Comparison of ENCODE assay signal across 1 cellular context in the genomic region with DNA sequence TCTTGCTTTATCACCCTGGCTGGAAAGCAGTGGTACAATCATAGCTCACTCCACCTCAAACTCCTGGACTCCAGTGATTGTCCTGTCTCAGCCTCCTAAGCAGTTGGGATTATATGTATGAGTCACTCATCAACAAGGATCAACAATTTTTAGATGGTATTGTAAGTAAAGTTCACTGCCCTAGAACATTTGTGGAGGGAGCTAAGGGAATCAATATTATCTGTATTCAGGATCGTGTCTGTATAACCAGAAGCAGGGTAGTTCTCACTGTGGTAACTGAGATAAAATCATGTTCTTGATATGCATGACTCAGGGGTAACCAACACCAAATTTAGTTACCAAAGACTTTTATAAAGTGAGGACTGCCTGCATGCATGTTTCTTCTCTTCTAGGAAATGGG.
TF ChIP-seq lines count a peak whose summit lies in the region.

No MANE protein-coding gene starts in this region.

TF ChIP-seq in GM12878, 131 proteins besides CTCF, POLR2A, EP300 and RAD21:
- TF ChIP-seq, protein P1, sequence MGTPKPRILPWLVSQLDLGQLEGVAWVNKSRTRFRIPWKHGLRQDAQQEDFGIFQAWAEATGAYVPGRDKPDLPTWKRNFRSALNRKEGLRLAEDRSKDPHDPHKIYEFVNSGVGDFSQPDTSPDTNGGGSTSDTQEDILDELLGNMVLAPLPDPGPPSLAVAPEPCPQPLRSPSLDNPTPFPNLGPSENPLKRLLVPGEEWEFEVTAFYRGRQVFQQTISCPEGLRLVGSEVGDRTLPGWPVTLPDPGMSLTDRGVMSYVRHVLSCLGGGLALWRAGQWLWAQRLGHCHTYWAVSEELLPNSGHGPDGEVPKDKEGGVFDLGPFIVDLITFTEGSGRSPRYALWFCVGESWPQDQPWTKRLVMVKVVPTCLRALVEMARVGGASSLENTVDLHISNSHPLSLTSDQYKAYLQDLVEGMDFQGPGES (IDR thresholded peaks at IDR 0.05), result no peak
- TF ChIP-seq, protein P2, sequence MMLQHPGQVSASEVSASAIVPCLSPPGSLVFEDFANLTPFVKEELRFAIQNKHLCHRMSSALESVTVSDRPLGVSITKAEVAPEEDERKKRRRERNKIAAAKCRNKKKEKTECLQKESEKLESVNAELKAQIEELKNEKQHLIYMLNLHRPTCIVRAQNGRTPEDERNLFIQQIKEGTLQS (IDR thresholded peaks at IDR 0.05; ENCODE audit: borderline replicate concordance, extremely low read depth, low read depth, low read length), result no peak
- no peak for TF ChIP-seq ZSCAN29 (IDR thresholded peaks at IDR 0.05)
- no peak for TF ChIP-seq BCL3 (IDR thresholded peaks at IDR 0.05; ENCODE audit: borderline replicate concordance, insufficient read depth, low read depth, low read length, poor library complexity, severe bottlenecking)
- no peak for TF ChIP-seq MEF2B (IDR thresholded peaks at IDR 0.05; ENCODE audit: partially characterized antibody, poor library complexity, severe bottlenecking)
- TF ChIP-seq CHD4 (IDR thresholded peaks at IDR 0.05), result no peak
- TF ChIP-seq, protein P3, sequence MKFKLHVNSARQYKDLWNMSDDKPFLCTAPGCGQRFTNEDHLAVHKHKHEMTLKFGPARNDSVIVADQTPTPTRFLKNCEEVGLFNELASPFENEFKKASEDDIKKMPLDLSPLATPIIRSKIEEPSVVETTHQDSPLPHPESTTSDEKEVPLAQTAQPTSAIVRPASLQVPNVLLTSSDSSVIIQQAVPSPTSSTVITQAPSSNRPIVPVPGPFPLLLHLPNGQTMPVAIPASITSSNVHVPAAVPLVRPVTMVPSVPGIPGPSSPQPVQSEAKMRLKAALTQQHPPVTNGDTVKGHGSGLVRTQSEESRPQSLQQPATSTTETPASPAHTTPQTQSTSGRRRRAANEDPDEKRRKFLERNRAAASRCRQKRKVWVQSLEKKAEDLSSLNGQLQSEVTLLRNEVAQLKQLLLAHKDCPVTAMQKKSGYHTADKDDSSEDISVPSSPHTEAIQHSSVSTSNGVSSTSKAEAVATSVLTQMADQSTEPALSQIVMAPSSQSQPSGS (IDR thresholded peaks at IDR 0.05; ENCODE audit: low read length), result no peak
- TF ChIP-seq PML (IDR thresholded peaks at IDR 0.05; ENCODE audit: low read length), result no peak
- TF ChIP-seq ZNF384 (IDR thresholded peaks at IDR 0.05; ENCODE audit: borderline replicate concordance, low read depth, low read length), result no peak
- TF ChIP-seq CREB1 (IDR thresholded peaks at IDR 0.05; ENCODE audit: low read depth), result no peak
- no peak for TF ChIP-seq SMAD5 (IDR thresholded peaks at IDR 0.05; ENCODE audit: low read depth)
- no peak for TF ChIP-seq POU2F2 (IDR thresholded peaks at IDR 0.05; ENCODE audit: borderline replicate concordance, low read depth, low read length)
- no peak for TF ChIP-seq TCF3 (IDR thresholded peaks at IDR 0.05; ENCODE audit: borderline replicate concordance, insufficient read depth, low read depth, low read length)
